ENCODE assay signal across 15 cellular contexts in genomic region chr15:77676569-77677375, GRCh38. TPM values are rescaled to one million over a fixed set of nuclear protein-coding genes. Genes with fewer than 3 reads are reported as not detected.
DNase-seq lines count a peak whose midpoint lies in the region; ATAC-seq, FAIRE-seq and TF ChIP-seq lines count a peak whose summit lies in the region.
"Had no signal": no experiment of that assay in that cellular context is flagged by ENCODE, and none has a peak within 500 bp of the region (broad histone marks: within the 10 kb centered on the region; RNA-seq: fewer than 3 reads in every experiment).

No MANE protein-coding gene starts in this region.

- H3K9me3 ChIP-seq in right atrium auricular region (no peaks in the 10 kb centered on the region), K562 (replicated peaks; ENCODE audit: control insufficient read depth, insufficient read depth, low read depth, low read length) (no peaks in the 10 kb centered on the region), osteoblast (ENCODE audit: low read depth, low read length) (no peaks in the 10 kb centered on the region)
- H3K9me3 ChIP-seq: BLaER1, Caco-2 had no signal

- H3K9ac ChIP-seq in K562 (ENCODE audit: insufficient read depth in 1 of 2, low read depth in 2 of 2, low read length in 2 of 2) = 0 out of 4 replicates have a peak overlapping the region, but pooled peaks of 1 of the 2 experiments have one; percentile 4
- H3K9ac ChIP-seq: BLaER1 had no signal

- TF ChIP-seq EP300 in K562 (IDR thresholded peaks at IDR 0.05; ENCODE audit: low read length) = no peak

- CTCF ChIA-PET in K562 (lab: Yijun Ruan, JAX; ENCODE audit: low intra/inter-chr PET ratio) = no interaction called here

- no peak for TF ChIP-seq POLR2A in K562 (conservative IDR thresholded peaks at IDR 0.05)

- POLR2A ChIA-PET in K562 (lab: Yijun Ruan, JAX) = no interaction called here

- no TSS peak for BruUV-seq in K562 (replicated peaks; lab: Mats Ljungman, UMichigan)

- H3K4me1 ChIP-seq in right atrium auricular region (peaks cover 0 to 18% of the 10 kb centered on the region in 2 donors), K562 (replicated peaks in 1 of 2; ENCODE audit: control insufficient read depth in 2 of 2, insufficient read depth in 2 of 2, low read length in 2 of 2) (peaks cover 0 to 3% of the 10 kb centered on the region in 2 experiments; a peak in 1 of 5 replicates), osteoblast (ENCODE audit: insufficient read depth, low read length) (no peaks in the 10 kb centered on the region)
- H3K4me1 ChIP-seq: Caco-2 had no signal

- H3K4me2 ChIP-seq in K562 (ENCODE audit: insufficient read depth, low read length) = no peak overlapping the region
- no peak overlapping the region for H3K4me2 ChIP-seq in osteoblast (ENCODE audit: insufficient read depth, low read length)
- H3K4me2 ChIP-seq: BLaER1 had no signal

- ATAC-seq in left ventricle myocardium superior = no peak
- ATAC-seq in K562 = no peak
- ATAC-seq in HG02763 (IDR thresholded peaks at IDR 0.05; ENCODE audit: unreplicated experiment) = no peak

- H3K9me1 ChIP-seq in K562 (ENCODE audit: control insufficient read depth, insufficient read depth, low read length) = no peaks in the 10 kb centered on the region

- H3K36me3 ChIP-seq in right atrium auricular region = no peaks in the 10 kb centered on the region
- H3K36me3 ChIP-seq in K562 (ENCODE audit: control insufficient read depth, insufficient read depth, low read length) = no peaks in the 10 kb centered on the region
- no peaks in the 10 kb centered on the region for H3K36me3 ChIP-seq in osteoblast (ENCODE audit: insufficient read depth, low read length)
- H3K36me3 ChIP-seq: BLaER1 had no signal

- DNase-seq in right atrium auricular region (ENCODE audit: low spot score) (no peak), left ventricle myocardium superior (no peak), K562 (ENCODE audit: extremely low read depth in 1 of 4, low spot score in 3 of 4) (no peak), osteoblast (ENCODE audit: insufficient read length, low spot score, missing footprints) (peak; percentile 29), SHP77 treated with DMSO at 0.1 percent for 48 hours (lab: John Stamatoyannopoulos, UW) (no peak)
- DNase-seq in stimulated activated CD4-positive, alpha-beta T cell treated with anti-CD3 and anti-CD28 coated beads, Interleukin-4, amount 100 ng/mL, for 24 hours = no peak
- DNase-seq: 8988T; AML-193; Caco-2; CD8-positive, alpha-beta memory T cell; DMS53; GF-D8 had no signal

- H2AFZ ChIP-seq in K562 (ENCODE audit: low read depth, low read length) = no peak overlapping the region
- H2AFZ ChIP-seq in osteoblast (ENCODE audit: low read length) = no peak overlapping the region

- no peak overlapping the region for H3K4me3 ChIP-seq in right atrium auricular region
- no peak overlapping the region for H3K4me3 ChIP-seq in K562
- H3K4me3 ChIP-seq in osteoblast (ENCODE audit: insufficient read depth, low read length) = no peak overlapping the region
- H3K4me3 ChIP-seq: BLaER1 had no signal

- no peak for FAIRE-seq in K562 (lab: Jason Lieb, UNC)
- FAIRE-seq: H54 had no signal

- H3K27me3 ChIP-seq in right atrium auricular region = no peaks in the 10 kb centered on the region
- peaks cover 21 to 75% of the 10 kb centered on the region in 2 experiments; a peak in 4 of 5 replicates for H3K27me3 ChIP-seq in K562 (ENCODE audit: control insufficient read depth in 2 of 2, insufficient read depth in 2 of 2, low read length in 2 of 2)
- peaks cover 35% of the 10 kb centered on the region for H3K27me3 ChIP-seq in osteoblast (ENCODE audit: insufficient read depth, low read length)
- H3K27me3 ChIP-seq: BLaER1 had no signal

- intact Hi-C loops in left ventricle myocardium superior (cut with micrococcal nuclease) = no loop called here
- intact Hi-C loops in K562 (cut with micrococcal nuclease) = no loop called here

- H4K20me1 ChIP-seq in K562 (replicated peaks; ENCODE audit: control insufficient read depth, insufficient read depth, low read length) (peaks cover 12% of the 10 kb centered on the region; the same call in 1 of the 2 replicates), osteoblast (ENCODE audit: insufficient read depth, low read length) (no peaks in the 10 kb centered on the region)
- H4K20me1 ChIP-seq: BLaER1 had no signal

- no peak for TF ChIP-seq RAD21 in K562 (CRISPR knock-in tag; conservative IDR thresholded peaks at IDR 0.05 in 1 of 2, IDR thresholded peaks at IDR 0.05 in 1 of 2)

- TF ChIP-seq CTCF in right atrium auricular region (IDR thresholded peaks at IDR 0.05) (no peak), K562 (IDR thresholded peaks at IDR 0.05 in 2 of 3, conservative IDR thresholded peaks at IDR 0.05 in 1 of 3; ENCODE audit: insufficient read depth in 2 of 3, low read depth in 1 of 3, low read length in 3 of 3) (no peak), osteoblast (IDR thresholded peaks at IDR 0.05; ENCODE audit: extremely low read depth, low read depth, low read length) (no peak)

- in situ Hi-C loops in K562 (cut with MboI) = no loop called here

- H3K79me2 ChIP-seq in K562 (ENCODE audit: control insufficient read depth, insufficient read depth, low read length) = no peaks in the 10 kb centered on the region
- H3K79me2 ChIP-seq in osteoblast (ENCODE audit: insufficient read depth, low read length) = no peaks in the 10 kb centered on the region

- 3% methylated on average over 18 of the region's 18 CpGs for WGBS in K562 (ENCODE audit: insufficient coverage, low coverage, missing lambda C conversion rate)

- H3K27ac ChIP-seq in right atrium auricular region = peak overlapping the region; percentile 70 to 71
- no peak overlapping the region for H3K27ac ChIP-seq in K562 (ENCODE audit: extremely low read depth, low read depth, low read length)
- H3K27ac ChIP-seq in osteoblast (ENCODE audit: low read depth, low read length) = no peak overlapping the region
- H3K27ac ChIP-seq: BLaER1 had no signal

TF ChIP-seq in K562, 482 proteins besides CTCF, POLR2A, EP300 and RAD21:
- no peak for TF ChIP-seq KLF13 (tag; IDR thresholded peaks at IDR 0.05; ENCODE audit: borderline replicate concordance, low read depth)
- no peak for TF ChIP-seq PML (IDR thresholded peaks at IDR 0.05; ENCODE audit: low read length)
- no peak for TF ChIP-seq ATF2 (CRISPR knock-in tag; IDR thresholded peaks at IDR 0.05)
- 0 out of 2 replicates have a peak, but pooled peaks have one; percentile 19 for TF ChIP-seq CBFB (CRISPR knock-in tag; IDR thresholded peaks at IDR 0.05)

RNA-seq across cellular contexts. Expression of gene LINGO1, which starts 44.1 kb away (rescaled TPM):
- total RNA-seq in right atrium auricular region (1 to 10 TPM; 7.0 to 9.4 TPM), left ventricle myocardium superior (1.7 TPM), K562 (2014; rRNA removed) (2.1 and 3.3 TPM in 2 replicates), K562 (2014; rRNA removed; fragmentation: Illumina TruSeq; extraction: Trizol) (0.65 and 0.73 TPM in 2 replicates), K562 (2015; rRNA removed; fragmentation: Illumina TruSeq; extraction: Trizol) (2.0 TPM in 2 replicates), K562 (2021) (14.3 and 14.8 TPM in 2 replicates), osteoblast (under 0.01 and 1.1 TPM in 2 replicates)
- 11.5 and 26.9 TPM in 2 replicates for total RNA-seq in K562 (2011; cell fraction: chromatin; rRNA removed; ENCODE audit: low replicate concordance)
- 18.7 and 19.2 TPM in 2 replicates for total RNA-seq in K562 (2011; cell fraction: nucleolus; rRNA removed)
- 24.1 and 38.6 TPM in 2 replicates for total RNA-seq in K562 (2011; cell fraction: nucleoplasm; rRNA removed)
- polyA plus RNA-seq in K562 (2011; rRNA removed) (12.4 and 19.4 TPM in 2 replicates), K562 (2014; fragmentation: Illumina TruSeq; extraction: Trizol) (15.3 and 19.0 TPM in 2 replicates), K562 (2014; fragmentation: Nextera tagmentation; extraction: Ambion mirVana) (under 1 TPM; 0.07 to 0.08 TPM), K562 (2014; rRNA removed) (8.1 and 9.3 TPM in 2 replicates)
- polyA plus RNA-seq in K562 (2011; cell fraction: cytosol; rRNA removed) = 14.2 and 25.6 TPM in 2 replicates
- 10.6 and 19.2 TPM in 2 replicates for polyA plus RNA-seq in K562 (2011; cell fraction: nucleus; rRNA removed)
- polyA plus RNA-seq in K562 (2012) = 8.0 and 8.2 TPM in 2 replicates
- 5.8 and 8.8 TPM in 2 replicates for polyA minus RNA-seq in K562 (2011; rRNA and poly(A)+ RNA removed)
- polyA minus RNA-seq in K562 (2011; cell fraction: cytosol; rRNA and poly(A)+ RNA removed) = 14.6 and 15.2 TPM in 2 replicates
- polyA minus RNA-seq in K562 (2011; cell fraction: nucleus; rRNA and poly(A)+ RNA removed) = 3.4 and 3.8 TPM in 2 replicates
- total RNA-seq: CD8-positive, alpha-beta memory T cell had no signal
- polyA plus RNA-seq: CD8-positive, alpha-beta memory T cell had no signal

Comparison
In these comparisons a context has a peak if more than half of its experiments do, and no peak if none do; other contexts are left out.
1. H3K27ac ChIP-seq: peak in right atrium auricular region (2 of 2); none in K562 (single experiment) and osteoblast (single experiment).